ENCODE assay signal across 17 cellular contexts in genomic region chr21:25494804-25495203, GRCh38.
DNase-seq lines count a peak whose midpoint lies in the region; ATAC-seq and TF ChIP-seq lines count a peak whose summit lies in the region.
"Had no signal": no experiment of that assay in that cellular context is flagged by ENCODE, and none has a peak within 500 bp of the region (broad histone marks: within the 10 kb centered on the region; RNA-seq: fewer than 3 reads in every experiment).

No MANE protein-coding gene starts in this region.

- H3K27me3 ChIP-seq in WERI-Rb-1 (ENCODE audit: insufficient read depth, low read depth, severe bottlenecking): no peaks in the 10 kb centered on the region
- H3K27me3 ChIP-seq: SJCRH30 had no signal

- H3K9me3 ChIP-seq in WERI-Rb-1 (ENCODE audit: severe bottlenecking): no peaks in the 10 kb centered on the region

- no peaks in the 10 kb centered on the region for H3K36me3 ChIP-seq in WERI-Rb-1
- H3K36me3 ChIP-seq: SJCRH30 had no signal

- DNase-seq in NCI-H2107 treated with DMSO at 0.1 percent for 48 hours (lab: John Stamatoyannopoulos, UW; ENCODE audit: unreplicated experiment): no peak
- DNase-seq in WERI-Rb-1: no peak
- DNase-seq: CD4-positive, CD25-positive, alpha-beta regulatory T cell; DND-41; GDM1; MV-4-11; NCI-H1417 treated with DMSO at 0.1 percent for 48 hours; NCI-H2029; NCI-H524; RPMI8226; SJCRH30 had no signal

- no peak for TF ChIP-seq CTCF in WERI-Rb-1 (IDR thresholded peaks at IDR 0.05; ENCODE audit: low read depth, low read length)

- H3K27ac ChIP-seq in WERI-Rb-1: no peak overlapping the region
- H3K27ac ChIP-seq: SJCRH30 had no signal

- peak; percentile 64 for ATAC-seq in GM18502 (IDR thresholded peaks at IDR 0.05; ENCODE audit: poor library complexity, unreplicated experiment)
- ATAC-seq in GM19463 (IDR thresholded peaks at IDR 0.05; ENCODE audit: unreplicated experiment): peak; percentile 29
- peak; percentile 44 for ATAC-seq in HG02610 (IDR thresholded peaks at IDR 0.05; ENCODE audit: unreplicated experiment)
- ATAC-seq in HG03442 (IDR thresholded peaks at IDR 0.05; ENCODE audit: unreplicated experiment): peak; percentile 72
- ATAC-seq in HG03520 (IDR thresholded peaks at IDR 0.05; ENCODE audit: unreplicated experiment): no peak
- no peak for ATAC-seq in HG03460 (IDR thresholded peaks at IDR 0.05; ENCODE audit: unreplicated experiment)

- H3K4me3 ChIP-seq in WERI-Rb-1 (ENCODE audit: low read depth, low read length): no peak overlapping the region
- H3K4me3 ChIP-seq: SJCRH30 had no signal

Comparison
In these comparisons a context has a peak if more than half of its experiments do, and no peak if none do; other contexts are left out.
1. ATAC-seq: peak in GM18502 (single experiment), GM19463 (single experiment), HG02610 (single experiment) and HG03442 (single experiment); none in HG03520 (single experiment) and HG03460 (single experiment).